Comparison of ENCODE assay signal across 8 cellular contexts in genomic region chrX:154918060-154918483, GRCh38. TPM values are rescaled to one million over a fixed set of nuclear protein-coding genes. Genes with fewer than 3 reads are reported as not detected.
DNase-seq lines count a peak whose midpoint lies in the region; ATAC-seq and TF ChIP-seq lines count a peak whose summit lies in the region.

No MANE protein-coding gene starts in this region.

- H3K9me3 ChIP-seq in RWPE2 (ENCODE audit: severe bottlenecking) (no peaks in the 10 kb centered on the region), hepatocyte (ENCODE audit: low read depth) (no peaks in the 10 kb centered on the region)

- no peaks in the 10 kb centered on the region for H3K79me2 ChIP-seq in hepatocyte

- DNase-seq in AG09309 (ENCODE audit: low read depth) (peak; percentile 65), GM13976 (ENCODE audit: low spot score) (peak; percentile 36), LoVo (ENCODE audit: low spot score) (peak; percentile 37), RWPE2 (ENCODE audit: low spot score) (no peak), astrocyte of the hippocampus (ENCODE audit: low read depth, low spot score) (peak; percentile 80), hepatocyte (ENCODE audit: low spot score) (peak; percentile 65), retinal pigment epithelial cell (ENCODE audit: low read depth) (peak; percentile 20)

- H2AFZ ChIP-seq in hepatocyte: peak overlapping the region; percentile 25

- H4K20me1 ChIP-seq in hepatocyte (ENCODE audit: insufficient read depth, poor library complexity, severe bottlenecking): no peaks in the 10 kb centered on the region

- H3K27ac ChIP-seq in RWPE2 (ENCODE audit: poor library complexity, severe bottlenecking) (no peak overlapping the region), hepatocyte (no peak overlapping the region)

- TF ChIP-seq CTCF in AG09309 (IDR thresholded peaks at IDR 0.05; ENCODE audit: control insufficient read depth, insufficient read depth, low read depth, low read length, missing control alignments) (peak; percentile 57), GM13976 (IDR thresholded peaks at IDR 0.05; ENCODE audit: borderline replicate concordance, control extremely low read depth, extremely low read depth, insufficient read depth, missing control alignments) (peak; percentile 44), RWPE2 (IDR thresholded peaks at IDR 0.05; ENCODE audit: poor library complexity, severe bottlenecking) (peak; percentile 68), hepatocyte (IDR thresholded peaks at IDR 0.05; ENCODE audit: poor library complexity) (peak; percentile 68), retinal pigment epithelial cell (conservative IDR thresholded peaks at IDR 0.05; ENCODE audit: low read depth, low read length) (peak; percentile 64)

- no peaks in the 10 kb centered on the region for H3K36me3 ChIP-seq in RWPE2 (ENCODE audit: low read depth)
- H3K36me3 ChIP-seq in hepatocyte (replicated peaks; ENCODE audit: insufficient read depth, low read depth): no peaks in the 10 kb centered on the region

- H3K4me1 ChIP-seq in RWPE2 (ENCODE audit: insufficient read depth, poor library complexity, severe bottlenecking): no peaks in the 10 kb centered on the region
- H3K4me1 ChIP-seq in hepatocyte (ENCODE audit: insufficient read depth): no peaks in the 10 kb centered on the region

- H3K4me3 ChIP-seq in AG09309 (ENCODE audit: control insufficient read depth, low read depth, low read length): no peak overlapping the region
- H3K4me3 ChIP-seq in RWPE2 (ENCODE audit: severe bottlenecking): no peak overlapping the region
- H3K4me3 ChIP-seq in hepatocyte: no peak overlapping the region
- H3K4me3 ChIP-seq in retinal pigment epithelial cell (ENCODE audit: low read length): peak overlapping the region; percentile 40

- peak overlapping the region; percentile 66 for H3K4me2 ChIP-seq in hepatocyte

- ATAC-seq in RWPE2 (ENCODE audit: low read depth) (peak; percentile 66; the same call in 2 of the 3 replicates), HG03565 (IDR thresholded peaks at IDR 0.05; ENCODE audit: unreplicated experiment) (no peak)

- in situ Hi-C loops in GM13976 (cut with MboI; ENCODE audit: low sequenced_read_pairs, unreplicated experiment): loop anchor here (25.0 kb wide), 1 partner anchor 106 kb away; the partner anchor contains the start of gene MPP1

- 21% methylated on average over 5 of the region's 5 CpGs for WGBS in hepatocyte (ENCODE audit: low lambda C conversion rate, missing lambda C conversion rate)

- no peaks in the 10 kb centered on the region for H3K9me2 ChIP-seq in hepatocyte (replicated peaks; ENCODE audit: insufficient read depth)

- H3K27me3 ChIP-seq in RWPE2 (ENCODE audit: insufficient read depth, poor library complexity, severe bottlenecking) (no peaks in the 10 kb centered on the region), hepatocyte (no peaks in the 10 kb centered on the region)

RNA-seq across cellular contexts. Expression of gene F8A1, which starts 31.9 kb away (rescaled TPM):
- 6.4 and 7.7 TPM in 2 replicates for total RNA-seq in hepatocyte
- polyA plus RNA-seq in hepatocyte: 33.8 and 40.1 TPM in 2 replicates
